In genomic region chr2:64359892-64360657, GRCh38 we compare ENCODE assay signal across 8 cellular contexts.
DNase-seq lines count a peak whose midpoint lies in the region.

No MANE protein-coding gene starts in this region.

- peak; percentile 81 for DNase-seq in activated effector memory CD4-positive, alpha-beta T cell treated with anti-CD3 and anti-CD28 coated beads, Interleukin-2, amount 50 U/mL, for 16 hours
- DNase-seq in activated effector memory CD4-positive, alpha-beta T cell treated with Interleukin-2 at 50 U/mL for 16 hours: no peak
- DNase-seq in HPDE6-E6E7 (ENCODE audit: extremely low spot score) (peak; percentile 94), iPS-NIHi11 (ENCODE audit: low spot score) (peak; percentile 57), NK-92 (lab: John Stamatoyannopoulos, UW; ENCODE audit: unreplicated experiment) (no peak), SK-N-DZ (ENCODE audit: low spot score) (no peak)
- DNase-seq in activated naive CD4-positive, alpha-beta T cell treated with anti-CD3 and anti-CD28 coated beads, Interleukin-2, amount 50 U/mL, for 16 hours: peak; percentile 53
- peak; percentile 12 for DNase-seq in stimulated activated CD8-positive, alpha-beta memory T cell treated with anti-CD3 and anti-CD28 coated beads, Interleukin-12 subunit alpha, Interleukin-12 subunit beta, amount 100 ng/mL, for 4 hours (ENCODE audit: low read depth)

Comparison
In these comparisons a context has a peak if more than half of its experiments do, and no peak if none do; other contexts are left out.
1. DNase-seq: peak in activated effector memory CD4-positive, alpha-beta T cell treated with anti-CD3 and anti-CD28 coated beads, Interleukin-2, amount 50 U/mL, for 16 hours (single experiment), HPDE6-E6E7 (single experiment), activated naive CD4-positive, alpha-beta T cell treated with anti-CD3 and anti-CD28 coated beads, Interleukin-2, amount 50 U/mL, for 16 hours (single experiment), iPS-NIHi11 (single experiment) and stimulated activated CD8-positive, alpha-beta memory T cell treated with anti-CD3 and anti-CD28 coated beads, Interleukin-12 subunit alpha, Interleukin-12 subunit beta, amount 100 ng/mL, for 4 hours (single experiment); none in activated effector memory CD4-positive, alpha-beta T cell treated with Interleukin-2 at 50 U/mL for 16 hours (single experiment), NK-92 (single experiment) and SK-N-DZ (single experiment).